ENCODE assay signal across 13 cellular contexts in the genomic region with DNA sequence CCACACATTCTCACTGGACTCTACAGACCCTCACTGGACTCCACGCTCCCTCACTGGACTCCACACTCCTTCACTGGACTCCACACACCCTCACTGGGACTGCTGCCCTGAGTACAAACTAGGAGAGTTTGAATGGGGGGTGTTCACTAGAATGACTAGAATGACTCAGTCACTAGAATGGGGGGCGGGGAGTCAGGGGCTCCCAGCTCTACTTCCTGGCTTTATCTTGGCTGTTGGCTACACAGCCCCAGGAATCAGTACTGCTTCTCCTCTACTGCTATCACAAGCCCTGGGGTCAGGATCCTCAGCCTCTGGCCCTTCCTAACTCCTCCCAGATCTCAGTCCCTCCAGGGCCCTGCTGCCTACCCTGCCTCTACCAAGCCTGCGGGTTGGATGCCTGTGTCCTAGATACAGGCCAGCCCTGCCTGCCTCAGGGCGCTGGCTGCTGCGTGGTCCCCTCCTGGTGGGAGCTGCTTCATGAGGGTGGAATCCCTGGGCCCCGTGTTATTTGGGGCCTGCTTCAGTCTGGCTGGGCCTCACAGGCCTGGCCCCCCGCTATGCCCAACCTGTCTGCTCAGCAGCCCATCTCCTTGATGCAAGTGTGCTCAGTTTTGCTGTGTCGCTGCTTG. TPM values are rescaled to one million over a fixed set of nuclear protein-coding genes. Genes with fewer than 3 reads are reported as not detected.
DNase-seq lines count a peak whose midpoint lies in the region; ATAC-seq, FAIRE-seq and TF ChIP-seq lines count a peak whose summit lies in the region.
"Had no signal": no experiment of that assay in that cellular context is flagged by ENCODE, and none has a peak within 500 bp of the region (broad histone marks: within the 10 kb centered on the region; RNA-seq: fewer than 3 reads in every experiment).

No MANE protein-coding gene starts in this region.

- H4K20me1 ChIP-seq in endothelial cell of umbilical vein (replicated peaks; ENCODE audit: control insufficient read depth, extremely low read depth, insufficient read depth, low read length): no peaks in the 10 kb centered on the region

- intact Hi-C loops in activated naive CD4-positive, alpha-beta T cell treated with anti-CD3 and anti-CD28 coated beads for 36 hours (cut with micrococcal nuclease): loop anchor here (1.0 kb wide), 4 partner anchors 29 to 153 kb away; no protein-coding TSS in a partner anchor
- intact Hi-C loops in endothelial cell of umbilical vein (cut with micrococcal nuclease): loop anchor here (1.0 to 2.0 kb wide), 6 partner anchors 29 to 153 kb away; no protein-coding TSS in a partner anchor
- intact Hi-C loops in CD8-positive, alpha-beta T cell (cut with DNase I, micrococcal nuclease): loop anchor here (1.0 kb wide), 5 partner anchors 10 to 104 kb away; no protein-coding TSS in a partner anchor
- intact Hi-C loops in thyroid gland (cut with DNase I): loop anchor here (1.0 to 2.0 kb wide), 2 partner anchors 39 to 105 kb away; no protein-coding TSS in a partner anchor

- H3K9me1 ChIP-seq in endothelial cell of umbilical vein (replicated peaks; ENCODE audit: control insufficient read depth, extremely low read depth, insufficient read depth, low read length): no peaks in the 10 kb centered on the region

- no TSS peak for BruUV-seq in endothelial cell of umbilical vein (replicated peaks; lab: Mats Ljungman, UMichigan)

- POLR2A ChIA-PET in endothelial cell of umbilical vein (lab: Charles Lee): no interaction called here
- POLR2A ChIA-PET in CD8-positive, alpha-beta T cell (lab: Charles Lee): interaction anchor here (1.3 to 4.6 kb wide), 3 partner anchors 26 to 102 kb away, joined by 3 to 26 read pairs (median 4); no protein-coding TSS in a partner anchor

- H3K27me3 ChIP-seq in endothelial cell of umbilical vein (ENCODE audit: control insufficient read depth in 2 of 2, insufficient read depth in 2 of 2, low read length in 2 of 2) (no peaks in the 10 kb centered on the region), thyroid gland (no peaks in the 10 kb centered on the region)
- no peaks in the 10 kb centered on the region for H3K27me3 ChIP-seq in CD8-positive, alpha-beta T cell (ENCODE audit: insufficient read depth, low read length)

- dilution Hi-C loops in endothelial cell of umbilical vein (cut with MboI; ENCODE audit: extremely low pct_ligation_motif_present, low sequenced_read_pairs): no loop called here

- H3K4me3 ChIP-seq in endothelial cell of umbilical vein (replicated peaks in 1 of 3; ENCODE audit: insufficient read depth in 1 of 3, low read depth in 1 of 3, low read length in 3 of 3) (no peak overlapping the region), thyroid gland (replicated peaks in 1 of 3) (no peak overlapping the region)
- H3K4me3 ChIP-seq in CD8-positive, alpha-beta T cell (ENCODE audit: low read depth, low read length): no peak overlapping the region

- H3K9me3 ChIP-seq in endothelial cell of umbilical vein (replicated peaks; ENCODE audit: control insufficient read depth, insufficient read depth, low read length): no peaks in the 10 kb centered on the region
- H3K9me3 ChIP-seq in CD8-positive, alpha-beta T cell (ENCODE audit: low read length): no peaks in the 10 kb centered on the region
- no peaks in the 10 kb centered on the region for H3K9me3 ChIP-seq in thyroid gland

- peaks cover 2% of the 10 kb centered on the region for H3K27me3 Mint-ChIP-seq in activated naive CD4-positive, alpha-beta T cell treated with anti-CD3 and anti-CD28 coated beads, Interleukin-2, amount 10 ng/mL, durations not matched to agents 7 days and 5 days
- no peaks in the 10 kb centered on the region for H3K27me3 Mint-ChIP-seq in activated naive CD4-positive, alpha-beta T cell treated with anti-CD3 and anti-CD28 coated beads for 36 hours (ENCODE audit: low read depth)
- no peaks in the 10 kb centered on the region for H3K27me3 Mint-ChIP-seq in CD8-positive, alpha-beta T cell (ENCODE audit: low read depth)

- peak overlapping the region; percentile 22 for H2AFZ ChIP-seq in endothelial cell of umbilical vein (ENCODE audit: low read depth, low read length)

- peaks cover 32% of the 10 kb centered on the region for H3K36me3 Mint-ChIP-seq in activated naive CD4-positive, alpha-beta T cell treated with anti-CD3 and anti-CD28 coated beads, Interleukin-2, amount 10 ng/mL, durations not matched to agents 7 days and 5 days
- peaks cover 22% of the 10 kb centered on the region for H3K36me3 Mint-ChIP-seq in activated naive CD4-positive, alpha-beta T cell treated with anti-CD3 and anti-CD28 coated beads for 36 hours (ENCODE audit: low read depth)
- H3K36me3 Mint-ChIP-seq in stimulated activated effector memory CD8-positive, alpha-beta T cell treated with anti-CD3 and anti-CD28 coated beads, Interleukin-12 subunit alpha, Interleukin-12 subunit beta, amount 100 ng/mL, for 72 hours: peaks cover 48% of the 10 kb centered on the region
- peaks cover 23% of the 10 kb centered on the region for H3K36me3 Mint-ChIP-seq in CD8-positive, alpha-beta T cell

- H3K4me2 ChIP-seq in endothelial cell of umbilical vein (ENCODE audit: insufficient read depth, low read length): no peak overlapping the region

- no peak for DNase-seq in activated naive CD4-positive, alpha-beta T cell treated with anti-CD3 and anti-CD28 coated beads, Interleukin-2, amount 10 ng/mL, durations not matched to agents 7 days and 5 days
- no peak for DNase-seq in activated naive CD4-positive, alpha-beta T cell treated with anti-CD3 and anti-CD28 coated beads for 36 hours
- DNase-seq in OCI-M2 (lab: John Stamatoyannopoulos, UW; ENCODE audit: unreplicated experiment): peak; percentile 55
- peak; percentile 35 for DNase-seq in endothelial cell of umbilical vein (ENCODE audit: low read depth, low spot score)
- no peak for DNase-seq in stimulated activated effector memory CD8-positive, alpha-beta T cell treated with anti-CD3 and anti-CD28 coated beads, Interleukin-12 subunit alpha, Interleukin-12 subunit beta, amount 100 ng/mL, for 72 hours (ENCODE audit: low spot score in 2 of 2)
- no peak for DNase-seq in CD8-positive, alpha-beta T cell
- DNase-seq in thyroid gland: no peak
- DNase-seq in NCI-H2196 (lab: John Stamatoyannopoulos, UW; ENCODE audit: unreplicated experiment): no peak
- DNase-seq: activated T-cell treated with anti-CD3 and anti-CD28 coated beads for 4 hours, RPMI8226 had no signal

- no peak overlapping the region for H3K9ac ChIP-seq in endothelial cell of umbilical vein (replicated peaks; ENCODE audit: extremely low read depth, insufficient read depth, low read length)

- H3K4me1 ChIP-seq in endothelial cell of umbilical vein (ENCODE audit: control insufficient read depth, extremely low read depth, insufficient read depth, low read length) (peaks cover 27% of the 10 kb centered on the region), thyroid gland (peaks cover 20 to 31% of the 10 kb centered on the region in 2 donors)
- H3K4me1 ChIP-seq in CD8-positive, alpha-beta T cell (ENCODE audit: insufficient read depth, low read length): peaks cover 34% of the 10 kb centered on the region

- CTCF ChIA-PET in activated naive CD4-positive, alpha-beta T cell treated with anti-CD3 and anti-CD28 coated beads, Interleukin-2, amount 10 ng/mL, durations not matched to agents 7 days and 5 days (lab: Charles Lee): interaction anchor here (0.6 to 9.7 kb wide), 11 partner anchors 9 to 105 kb away, joined by 3 to 473 read pairs (median 23); no protein-coding TSS in a partner anchor
- CTCF ChIA-PET in activated naive CD4-positive, alpha-beta T cell treated with anti-CD3 and anti-CD28 coated beads for 36 hours (lab: Charles Lee): interaction anchor here (0.6 to 12.1 kb wide), 18 partner anchors 9 to 249 kb away, joined by 3 to 408 read pairs (median 9); a partner anchor contains a TSS
- CTCF ChIA-PET in endothelial cell of umbilical vein (lab: Charles Lee): interaction anchor here (0.6 to 13.8 kb wide), 21 partner anchors 8 to 233 kb away, joined by 3 to 583 read pairs (median 9); a partner anchor contains a TSS
- CTCF ChIA-PET in CD8-positive, alpha-beta T cell (lab: Charles Lee): interaction anchor here (1.1 to 12.1 kb wide), 13 partner anchors 9 to 110 kb away, joined by 3 to 783 read pairs (median 14); no protein-coding TSS in a partner anchor

- no peak for TF ChIP-seq CTCF in endothelial cell of umbilical vein (IDR thresholded peaks at IDR 0.05; ENCODE audit: extremely low read depth in 1 of 2, insufficient read depth in 1 of 2, low read depth in 1 of 2, low read length in 2 of 2)
- no peak for TF ChIP-seq CTCF in CD8-positive, alpha-beta T cell (IDR thresholded peaks at IDR 0.05)
- no peak for TF ChIP-seq CTCF in thyroid gland (IDR thresholded peaks at IDR 0.05)

- ATAC-seq in stimulated activated effector memory CD8-positive, alpha-beta T cell treated with anti-CD3 and anti-CD28 coated beads, Interleukin-12 subunit alpha, Interleukin-12 subunit beta, amount 100 ng/mL, for 72 hours: no peak
- no peak for ATAC-seq in CD8-positive, alpha-beta T cell

- no peak overlapping the region for H3K4me3 Mint-ChIP-seq in activated naive CD4-positive, alpha-beta T cell treated with anti-CD3 and anti-CD28 coated beads, Interleukin-2, amount 10 ng/mL, durations not matched to agents 7 days and 5 days
- H3K4me3 Mint-ChIP-seq in activated naive CD4-positive, alpha-beta T cell treated with anti-CD3 and anti-CD28 coated beads for 36 hours: no peak overlapping the region
- no peak overlapping the region for H3K4me3 Mint-ChIP-seq in stimulated activated effector memory CD8-positive, alpha-beta T cell treated with anti-CD3 and anti-CD28 coated beads, Interleukin-12 subunit alpha, Interleukin-12 subunit beta, amount 100 ng/mL, for 72 hours
- no peak overlapping the region for H3K4me3 Mint-ChIP-seq in CD8-positive, alpha-beta T cell
- H3K4me3 Mint-ChIP-seq: CD14-positive monocyte had no signal

- 90 to 92% methylated on average over 7 to 8 of the region's 8 CpGs for WGBS in thyroid gland, 2 donors

- H3K27ac Mint-ChIP-seq in activated naive CD4-positive, alpha-beta T cell treated with anti-CD3 and anti-CD28 coated beads, Interleukin-2, amount 10 ng/mL, durations not matched to agents 7 days and 5 days: peak overlapping the region; percentile 49
- H3K27ac Mint-ChIP-seq in activated naive CD4-positive, alpha-beta T cell treated with anti-CD3 and anti-CD28 coated beads for 36 hours: no peak overlapping the region
- H3K27ac Mint-ChIP-seq in stimulated activated effector memory CD8-positive, alpha-beta T cell treated with anti-CD3 and anti-CD28 coated beads, Interleukin-12 subunit alpha, Interleukin-12 subunit beta, amount 100 ng/mL, for 72 hours: peak overlapping the region; percentile 53
- no peak overlapping the region for H3K27ac Mint-ChIP-seq in CD8-positive, alpha-beta T cell

- peaks cover 33% of the 10 kb centered on the region for H3K4me1 Mint-ChIP-seq in activated naive CD4-positive, alpha-beta T cell treated with anti-CD3 and anti-CD28 coated beads, Interleukin-2, amount 10 ng/mL, durations not matched to agents 7 days and 5 days
- H3K4me1 Mint-ChIP-seq in activated naive CD4-positive, alpha-beta T cell treated with anti-CD3 and anti-CD28 coated beads for 36 hours (ENCODE audit: low read depth): peaks cover 27% of the 10 kb centered on the region
- H3K4me1 Mint-ChIP-seq in stimulated activated effector memory CD8-positive, alpha-beta T cell treated with anti-CD3 and anti-CD28 coated beads, Interleukin-12 subunit alpha, Interleukin-12 subunit beta, amount 100 ng/mL, for 72 hours: peaks cover 55% of the 10 kb centered on the region
- peaks cover 37% of the 10 kb centered on the region for H3K4me1 Mint-ChIP-seq in CD8-positive, alpha-beta T cell (ENCODE audit: low read depth)

- TF ChIP-seq POLR2A in endothelial cell of umbilical vein (IDR thresholded peaks at IDR 0.05; ENCODE audit: low read depth, low read length) (no peak), thyroid gland (IDR thresholded peaks at IDR 0.05) (no peak)

- H3K9me3 Mint-ChIP-seq in activated naive CD4-positive, alpha-beta T cell treated with anti-CD3 and anti-CD28 coated beads, Interleukin-2, amount 10 ng/mL, durations not matched to agents 7 days and 5 days: peaks cover 1% of the 10 kb centered on the region
- no peaks in the 10 kb centered on the region for H3K9me3 Mint-ChIP-seq in activated naive CD4-positive, alpha-beta T cell treated with anti-CD3 and anti-CD28 coated beads for 36 hours
- H3K9me3 Mint-ChIP-seq in stimulated activated effector memory CD8-positive, alpha-beta T cell treated with anti-CD3 and anti-CD28 coated beads, Interleukin-12 subunit alpha, Interleukin-12 subunit beta, amount 100 ng/mL, for 72 hours: no peaks in the 10 kb centered on the region
- H3K9me3 Mint-ChIP-seq in CD8-positive, alpha-beta T cell: no peaks in the 10 kb centered on the region

- peaks cover 15% of the 10 kb centered on the region for H3K79me2 ChIP-seq in endothelial cell of umbilical vein (ENCODE audit: control insufficient read depth, insufficient read depth, low read length)

- FAIRE-seq in endothelial cell of umbilical vein (lab: Jason Lieb, UNC): peak; percentile 67
- FAIRE-seq: urothelium cell line had no signal

- H3K27ac ChIP-seq in endothelial cell of umbilical vein (ENCODE audit: insufficient read depth, low read depth, low read length): no peak overlapping the region
- H3K27ac ChIP-seq in CD8-positive, alpha-beta T cell (ENCODE audit: low read depth, low read length): no peak overlapping the region
- no peak overlapping the region for H3K27ac ChIP-seq in thyroid gland
- H3K27ac ChIP-seq: epithelial cell of prostate had no signal

- H3K36me3 ChIP-seq in endothelial cell of umbilical vein (ENCODE audit: control insufficient read depth in 2 of 2, extremely low read depth in 1 of 2, insufficient read depth in 2 of 2, low read length in 2 of 2) (peaks cover 11 to 17% of the 10 kb centered on the region in 2 experiments), thyroid gland (peaks cover 7 to 9% of the 10 kb centered on the region in 2 donors)
- H3K36me3 ChIP-seq in CD8-positive, alpha-beta T cell (ENCODE audit: insufficient read depth, low read length): peaks cover 19% of the 10 kb centered on the region

RNA-seq across cellular contexts. Expression of a gene that starts 7.8 kb away (rescaled TPM):
- total RNA-seq in activated naive CD4-positive, alpha-beta T cell treated with anti-CD3 and anti-CD28 coated beads for 36 hours: 1,000 to 10,000 TPM; 2,162 to 2,216 TPM
- 1,418 and 1,488 TPM in 2 replicates for total RNA-seq in endothelial cell of umbilical vein
- polyA plus RNA-seq in endothelial cell of umbilical vein: 273 and 404 TPM in 2 replicates
- polyA plus RNA-seq in endothelial cell of umbilical vein (2011; cell fraction: cytosol; rRNA removed): 749 and 766 TPM in 2 replicates
- 329 and 598 TPM in 2 replicates for polyA plus RNA-seq in endothelial cell of umbilical vein (2011; cell fraction: nucleus; rRNA removed)
- 1,179 and 1,542 TPM in 2 replicates for polyA plus RNA-seq in endothelial cell of umbilical vein (2012)
- 229 and 282 TPM in 2 replicates for polyA minus RNA-seq in endothelial cell of umbilical vein
- 411 TPM for polyA minus RNA-seq in endothelial cell of umbilical vein (2011; cell fraction: cytosol; rRNA and poly(A)+ RNA removed)
- 112 and 238 TPM in 2 replicates for polyA minus RNA-seq in endothelial cell of umbilical vein (2011; cell fraction: nucleus; rRNA and poly(A)+ RNA removed)
- 1,000 to 10,000 TPM; 1,661 to 1,675 TPM for total RNA-seq in CD8-positive, alpha-beta T cell
- total RNA-seq in thyroid gland: 1,000 to 10,000 TPM in 3 of 4 donors, 100 to 1,000 TPM in 1; 631 to 1,160 (median 1,099) TPM

Comparison
In these comparisons a context has a peak if more than half of its experiments do, and no peak if none do; other contexts are left out.
1. H3K27ac Mint-ChIP-seq: peak in activated naive CD4-positive, alpha-beta T cell treated with anti-CD3 and anti-CD28 coated beads, Interleukin-2, amount 10 ng/mL, durations not matched to agents 7 days and 5 days (single experiment) and stimulated activated effector memory CD8-positive, alpha-beta T cell treated with anti-CD3 and anti-CD28 coated beads, Interleukin-12 subunit alpha, Interleukin-12 subunit beta, amount 100 ng/mL, for 72 hours (single experiment); none in activated naive CD4-positive, alpha-beta T cell treated with anti-CD3 and anti-CD28 coated beads for 36 hours (single experiment) and CD8-positive, alpha-beta T cell (single experiment).
2. DNase-seq: peak in OCI-M2 (single experiment) and endothelial cell of umbilical vein (single experiment); none in activated naive CD4-positive, alpha-beta T cell treated with anti-CD3 and anti-CD28 coated beads, Interleukin-2, amount 10 ng/mL, durations not matched to agents 7 days and 5 days (single experiment), activated naive CD4-positive, alpha-beta T cell treated with anti-CD3 and anti-CD28 coated beads for 36 hours (single experiment), stimulated activated effector memory CD8-positive, alpha-beta T cell treated with anti-CD3 and anti-CD28 coated beads, Interleukin-12 subunit alpha, Interleukin-12 subunit beta, amount 100 ng/mL, for 72 hours (0 of 2), CD8-positive, alpha-beta T cell (0 of 7), thyroid gland (0 of 2) and NCI-H2196 (single experiment).